In the genomic region with DNA sequence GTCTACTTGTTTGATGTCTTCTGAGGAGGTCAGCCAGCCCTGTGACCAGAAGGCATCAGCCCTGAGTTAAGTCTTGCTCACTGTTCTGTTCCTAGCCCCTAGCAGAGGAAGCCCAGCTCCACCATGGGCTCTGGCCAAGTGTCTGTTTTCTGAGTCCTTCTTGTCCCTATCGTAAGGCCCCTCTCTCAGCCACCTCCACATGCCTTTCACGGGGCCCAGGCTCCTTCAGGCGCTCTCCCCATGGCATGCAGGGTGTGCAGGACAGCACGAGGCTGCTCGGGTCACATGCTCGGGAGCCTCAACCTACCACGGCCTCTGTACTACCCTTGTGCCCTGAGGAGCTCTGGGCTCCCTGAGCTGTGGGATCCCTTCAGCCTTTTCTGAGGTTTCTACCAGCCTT, we compare ENCODE assay signal across 1 cellular context.
TF ChIP-seq lines count a peak whose summit lies in the region.

No MANE protein-coding gene starts in this region.

TF ChIP-seq in H1, 55 proteins besides CTCF, POLR2A, EP300 and RAD21:
- no peak for TF ChIP-seq JUND (IDR thresholded peaks at IDR 0.05; ENCODE audit: low read length)
- no peak for TF ChIP-seq RXRA (IDR thresholded peaks at IDR 0.05; ENCODE audit: insufficient read depth, low read depth, low read length)
- no peak for TF ChIP-seq KDM4A (IDR thresholded peaks at IDR 0.05; ENCODE audit: low read depth, low read length, severe bottlenecking)
- no peak for TF ChIP-seq RNF2 (IDR thresholded peaks at IDR 0.05; ENCODE audit: borderline replicate concordance, low read depth, low read length, missing control alignments, poor library complexity, severe bottlenecking)
- no peak for TF ChIP-seq EZH2 (IDR thresholded peaks at IDR 0.05; ENCODE audit: low read depth, low read length, severe bottlenecking)
- TF ChIP-seq SP1 (IDR thresholded peaks at IDR 0.05; ENCODE audit: low read depth, low read length), result no peak
- no peak for TF ChIP-seq TCF12 (IDR thresholded peaks at IDR 0.05; ENCODE audit: low read depth, low read length)
- no peak for TF ChIP-seq BCL11A (IDR thresholded peaks at IDR 0.05; ENCODE audit: low read depth in 2 of 2, low read length in 2 of 2)
- no peak for TF ChIP-seq SRF (IDR thresholded peaks at IDR 0.05; ENCODE audit: low read depth, low read length)
- no peak for TF ChIP-seq FOSL1 (IDR thresholded peaks at IDR 0.05; ENCODE audit: insufficient read depth, low read depth, low read length)
- TF ChIP-seq SP4 (IDR thresholded peaks at IDR 0.05; ENCODE audit: low read length), result no peak
